In the genomic region with DNA sequence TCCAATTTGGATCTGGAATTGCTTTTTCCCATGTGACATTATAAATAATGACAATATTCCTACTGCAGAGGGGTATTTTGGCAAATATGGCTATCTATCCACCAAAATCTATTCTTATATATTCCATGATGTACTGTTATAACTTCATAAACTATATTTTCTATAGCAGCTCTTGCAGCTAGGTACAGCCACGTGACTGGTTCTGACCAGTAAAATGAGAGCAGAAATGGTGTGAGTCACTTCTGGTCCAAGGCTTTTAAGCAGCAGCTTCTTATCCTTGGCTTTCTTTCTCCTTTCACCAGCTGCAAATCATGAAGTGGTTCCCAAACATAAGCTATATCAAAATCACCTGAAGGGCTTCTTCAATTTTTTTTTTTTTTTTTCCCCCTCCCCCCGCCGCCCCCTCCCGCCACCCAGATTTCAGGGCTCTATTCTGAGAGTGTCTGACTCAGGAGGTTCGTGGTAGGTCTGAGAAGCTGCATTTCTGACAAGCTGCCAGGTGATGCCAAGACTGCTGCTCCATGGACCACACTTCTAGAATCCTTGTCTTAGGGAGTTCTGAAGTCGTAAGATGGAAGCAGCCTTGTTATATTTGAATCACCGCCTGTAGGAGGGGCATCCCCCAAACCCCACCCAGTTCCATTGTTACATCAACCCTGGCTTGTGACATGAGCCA, we compare ENCODE assay signal across 3 cellular contexts.
TF ChIP-seq lines count a peak whose summit lies in the region.

No MANE protein-coding gene starts in this region.

TF ChIP-seq in SK-N-SH, 30 proteins besides CTCF, POLR2A, EP300 and RAD21:
- TF ChIP-seq, protein P1, sequence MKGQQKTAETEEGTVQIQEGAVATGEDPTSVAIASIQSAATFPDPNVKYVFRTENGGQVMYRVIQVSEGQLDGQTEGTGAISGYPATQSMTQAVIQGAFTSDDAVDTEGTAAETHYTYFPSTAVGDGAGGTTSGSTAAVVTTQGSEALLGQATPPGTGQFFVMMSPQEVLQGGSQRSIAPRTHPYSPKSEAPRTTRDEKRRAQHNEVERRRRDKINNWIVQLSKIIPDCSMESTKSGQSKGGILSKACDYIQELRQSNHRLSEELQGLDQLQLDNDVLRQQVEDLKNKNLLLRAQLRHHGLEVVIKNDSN (IDR thresholded peaks at IDR 0.05; ENCODE audit: borderline replicate concordance, low read depth) = peak; percentile 48; the same call in 1 of the 2 replicates
- TF ChIP-seq NRF1 (IDR thresholded peaks at IDR 0.05; ENCODE audit: low read depth, low read length) = no peak

TF ChIP-seq in SK-N-SH treated with all-trans-retinoic acid at 6 μM for 48 hours, 23 proteins besides CTCF, POLR2A, EP300 and RAD21 (continued from another document):
- TF ChIP-seq ZNF8 (CRISPR knock-in tag; IDR thresholded peaks at IDR 0.05) (no peak), ISL1 (CRISPR knock-in tag; IDR thresholded peaks at IDR 0.05) (no peak), ARNTL (CRISPR knock-in tag; IDR thresholded peaks at IDR 0.05; ENCODE audit: borderline replicate concordance, low read depth) (no peak), BACH2 (CRISPR knock-in tag; IDR thresholded peaks at IDR 0.05; ENCODE audit: borderline replicate concordance) (no peak), ZFP3 (CRISPR knock-in tag; IDR thresholded peaks at IDR 0.05) (no peak), SNAI2 (CRISPR knock-in tag; IDR thresholded peaks at IDR 0.05) (no peak), TOX (CRISPR knock-in tag; IDR thresholded peaks at IDR 0.05; ENCODE audit: borderline replicate concordance) (no peak), ZFP30 (CRISPR knock-in tag; IDR thresholded peaks at IDR 0.05) (no peak), PPARA (CRISPR knock-in tag; IDR thresholded peaks at IDR 0.05; ENCODE audit: borderline replicate concordance) (no peak), RARB (CRISPR knock-in tag; IDR thresholded peaks at IDR 0.05) (no peak)
- TF ChIP-seq, protein P2, sequence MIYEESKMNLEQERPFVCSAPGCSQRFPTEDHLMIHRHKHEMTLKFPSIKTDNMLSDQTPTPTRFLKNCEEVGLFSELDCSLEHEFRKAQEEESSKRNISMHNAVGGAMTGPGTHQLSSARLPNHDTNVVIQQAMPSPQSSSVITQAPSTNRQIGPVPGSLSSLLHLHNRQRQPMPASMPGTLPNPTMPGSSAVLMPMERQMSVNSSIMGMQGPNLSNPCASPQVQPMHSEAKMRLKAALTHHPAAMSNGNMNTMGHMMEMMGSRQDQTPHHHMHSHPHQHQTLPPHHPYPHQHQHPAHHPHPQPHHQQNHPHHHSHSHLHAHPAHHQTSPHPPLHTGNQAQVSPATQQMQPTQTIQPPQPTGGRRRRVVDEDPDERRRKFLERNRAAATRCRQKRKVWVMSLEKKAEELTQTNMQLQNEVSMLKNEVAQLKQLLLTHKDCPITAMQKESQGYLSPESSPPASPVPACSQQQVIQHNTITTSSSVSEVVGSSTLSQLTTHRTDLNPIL (CRISPR knock-in tag; IDR thresholded peaks at IDR 0.05; ENCODE audit: low read depth) = no peak
- TF ChIP-seq, protein P3, sequence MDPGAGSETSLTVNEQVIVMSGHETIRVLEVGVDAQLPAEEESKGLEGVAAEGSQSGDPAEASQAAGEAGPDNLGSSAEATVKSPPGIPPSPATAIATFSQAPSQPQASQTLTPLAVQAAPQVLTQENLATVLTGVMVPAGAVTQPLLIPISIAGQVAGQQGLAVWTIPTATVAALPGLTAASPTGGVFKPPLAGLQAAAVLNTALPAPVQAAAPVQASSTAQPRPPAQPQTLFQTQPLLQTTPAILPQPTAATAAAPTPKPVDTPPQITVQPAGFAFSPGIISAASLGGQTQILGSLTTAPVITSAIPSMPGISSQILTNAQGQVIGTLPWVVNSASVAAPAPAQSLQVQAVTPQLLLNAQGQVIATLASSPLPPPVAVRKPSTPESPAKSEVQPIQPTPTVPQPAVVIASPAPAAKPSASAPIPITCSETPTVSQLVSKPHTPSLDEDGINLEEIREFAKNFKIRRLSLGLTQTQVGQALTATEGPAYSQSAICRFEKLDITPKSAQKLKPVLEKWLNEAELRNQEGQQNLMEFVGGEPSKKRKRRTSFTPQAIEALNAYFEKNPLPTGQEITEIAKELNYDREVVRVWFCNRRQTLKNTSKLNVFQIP (CRISPR knock-in tag; IDR thresholded peaks at IDR 0.05; ENCODE audit: borderline replicate concordance, low read depth) = no peak
- TF ChIP-seq, protein P4, sequence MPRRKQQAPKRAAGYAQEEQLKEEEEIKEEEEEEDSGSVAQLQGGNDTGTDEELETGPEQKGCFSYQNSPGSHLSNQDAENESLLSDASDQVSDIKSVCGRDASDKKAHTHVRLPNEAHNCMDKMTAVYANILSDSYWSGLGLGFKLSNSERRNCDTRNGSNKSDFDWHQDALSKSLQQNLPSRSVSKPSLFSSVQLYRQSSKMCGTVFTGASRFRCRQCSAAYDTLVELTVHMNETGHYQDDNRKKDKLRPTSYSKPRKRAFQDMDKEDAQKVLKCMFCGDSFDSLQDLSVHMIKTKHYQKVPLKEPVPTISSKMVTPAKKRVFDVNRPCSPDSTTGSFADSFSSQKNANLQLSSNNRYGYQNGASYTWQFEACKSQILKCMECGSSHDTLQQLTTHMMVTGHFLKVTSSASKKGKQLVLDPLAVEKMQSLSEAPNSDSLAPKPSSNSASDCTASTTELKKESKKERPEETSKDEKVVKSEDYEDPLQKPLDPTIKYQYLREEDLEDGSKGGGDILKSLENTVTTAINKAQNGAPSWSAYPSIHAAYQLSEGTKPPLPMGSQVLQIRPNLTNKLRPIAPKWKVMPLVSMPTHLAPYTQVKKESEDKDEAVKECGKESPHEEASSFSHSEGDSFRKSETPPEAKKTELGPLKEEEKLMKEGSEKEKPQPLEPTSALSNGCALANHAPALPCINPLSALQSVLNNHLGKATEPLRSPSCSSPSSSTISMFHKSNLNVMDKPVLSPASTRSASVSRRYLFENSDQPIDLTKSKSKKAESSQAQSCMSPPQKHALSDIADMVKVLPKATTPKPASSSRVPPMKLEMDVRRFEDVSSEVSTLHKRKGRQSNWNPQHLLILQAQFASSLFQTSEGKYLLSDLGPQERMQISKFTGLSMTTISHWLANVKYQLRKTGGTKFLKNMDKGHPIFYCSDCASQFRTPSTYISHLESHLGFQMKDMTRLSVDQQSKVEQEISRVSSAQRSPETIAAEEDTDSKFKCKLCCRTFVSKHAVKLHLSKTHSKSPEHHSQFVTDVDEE (CRISPR knock-in tag; IDR thresholded peaks at IDR 0.05) = no peak
- TF ChIP-seq, protein P5, sequence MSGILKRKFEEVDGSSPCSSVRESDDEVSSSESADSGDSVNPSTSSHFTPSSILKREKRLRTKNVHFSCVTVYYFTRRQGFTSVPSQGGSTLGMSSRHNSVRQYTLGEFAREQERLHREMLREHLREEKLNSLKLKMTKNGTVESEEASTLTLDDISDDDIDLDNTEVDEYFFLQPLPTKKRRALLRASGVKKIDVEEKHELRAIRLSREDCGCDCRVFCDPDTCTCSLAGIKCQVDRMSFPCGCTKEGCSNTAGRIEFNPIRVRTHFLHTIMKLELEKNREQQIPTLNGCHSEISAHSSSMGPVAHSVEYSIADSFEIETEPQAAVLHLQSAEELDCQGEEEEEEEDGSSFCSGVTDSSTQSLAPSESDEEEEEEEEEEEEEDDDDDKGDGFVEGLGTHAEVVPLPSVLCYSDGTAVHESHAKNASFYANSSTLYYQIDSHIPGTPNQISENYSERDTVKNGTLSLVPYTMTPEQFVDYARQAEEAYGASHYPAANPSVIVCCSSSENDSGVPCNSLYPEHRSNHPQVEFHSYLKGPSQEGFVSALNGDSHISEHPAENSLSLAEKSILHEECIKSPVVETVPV (CRISPR knock-in tag; IDR thresholded peaks at IDR 0.05) = no peak

TF ChIP-seq in K562, 482 proteins besides CTCF, POLR2A, EP300 and RAD21 (continued from another document and continues in another):
- TF ChIP-seq IFI16 (CRISPR knock-in tag; IDR thresholded peaks at IDR 0.05) (no peak), RAD51 (IDR thresholded peaks at IDR 0.05; ENCODE audit: borderline replicate concordance, low read depth) (peak; percentile 77), SETDB1 (IDR thresholded peaks at IDR 0.05; ENCODE audit: low read length) (no peak), ZNF3 (CRISPR knock-in tag; IDR thresholded peaks at IDR 0.05) (no peak), ZNF695 (CRISPR knock-in tag; IDR thresholded peaks at IDR 0.05) (no peak), TAL1 (IDR thresholded peaks at IDR 0.05) (no peak), DACH1 (IDR thresholded peaks at IDR 0.05; ENCODE audit: partially characterized antibody) (no peak), NFYB (IDR thresholded peaks at IDR 0.05; ENCODE audit: extremely low read depth, insufficient read length) (peak; percentile 16), MYNN (IDR thresholded peaks at IDR 0.05) (no peak), MYNN (CRISPR knock-in tag; IDR thresholded peaks at IDR 0.05) (no peak), ETV6 (IDR thresholded peaks at IDR 0.05; ENCODE audit: borderline replicate concordance in 1 of 2, low read depth in 2 of 2, low read length in 1 of 2) (no peak), ETV6 (CRISPR knock-in tag; IDR thresholded peaks at IDR 0.05; ENCODE audit: borderline replicate concordance) (no peak), YBX1 (IDR thresholded peaks at IDR 0.05) (no peak)
- TF ChIP-seq, protein P6, sequence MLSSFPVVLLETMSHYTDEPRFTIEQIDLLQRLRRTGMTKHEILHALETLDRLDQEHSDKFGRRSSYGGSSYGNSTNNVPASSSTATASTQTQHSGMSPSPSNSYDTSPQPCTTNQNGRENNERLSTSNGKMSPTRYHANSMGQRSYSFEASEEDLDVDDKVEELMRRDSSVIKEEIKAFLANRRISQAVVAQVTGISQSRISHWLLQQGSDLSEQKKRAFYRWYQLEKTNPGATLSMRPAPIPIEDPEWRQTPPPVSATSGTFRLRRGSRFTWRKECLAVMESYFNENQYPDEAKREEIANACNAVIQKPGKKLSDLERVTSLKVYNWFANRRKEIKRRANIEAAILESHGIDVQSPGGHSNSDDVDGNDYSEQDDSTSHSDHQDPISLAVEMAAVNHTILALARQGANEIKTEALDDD (IDR thresholded peaks at IDR 0.05) = no peak
- TF ChIP-seq, protein P1 (CRISPR knock-in tag; IDR thresholded peaks at IDR 0.05) = peak; percentile 68
- TF ChIP-seq, protein P7, sequence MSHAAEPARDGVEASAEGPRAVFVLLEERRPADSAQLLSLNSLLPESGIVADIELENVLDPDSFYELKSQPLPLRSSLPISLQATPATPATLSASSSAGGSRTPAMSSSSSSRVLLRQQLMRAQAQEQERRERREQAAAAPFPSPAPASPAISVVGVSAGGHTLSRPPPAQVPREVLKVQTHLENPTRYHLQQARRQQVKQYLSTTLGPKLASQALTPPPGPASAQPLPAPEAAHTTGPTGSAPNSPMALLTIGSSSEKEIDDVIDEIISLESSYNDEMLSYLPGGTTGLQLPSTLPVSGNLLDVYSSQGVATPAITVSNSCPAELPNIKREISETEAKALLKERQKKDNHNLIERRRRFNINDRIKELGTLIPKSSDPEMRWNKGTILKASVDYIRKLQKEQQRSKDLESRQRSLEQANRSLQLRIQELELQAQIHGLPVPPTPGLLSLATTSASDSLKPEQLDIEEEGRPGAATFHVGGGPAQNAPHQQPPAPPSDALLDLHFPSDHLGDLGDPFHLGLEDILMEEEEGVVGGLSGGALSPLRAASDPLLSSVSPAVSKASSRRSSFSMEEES (CRISPR knock-in tag; IDR thresholded peaks at IDR 0.05) = 0 out of 2 replicates have a peak, but pooled peaks have one; percentile 33
- TF ChIP-seq, protein P8, sequence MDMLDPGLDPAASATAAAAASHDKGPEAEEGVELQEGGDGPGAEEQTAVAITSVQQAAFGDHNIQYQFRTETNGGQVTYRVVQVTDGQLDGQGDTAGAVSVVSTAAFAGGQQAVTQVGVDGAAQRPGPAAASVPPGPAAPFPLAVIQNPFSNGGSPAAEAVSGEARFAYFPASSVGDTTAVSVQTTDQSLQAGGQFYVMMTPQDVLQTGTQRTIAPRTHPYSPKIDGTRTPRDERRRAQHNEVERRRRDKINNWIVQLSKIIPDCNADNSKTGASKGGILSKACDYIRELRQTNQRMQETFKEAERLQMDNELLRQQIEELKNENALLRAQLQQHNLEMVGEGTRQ (CRISPR knock-in tag; IDR thresholded peaks at IDR 0.05) = peak; percentile 81
